ENCODE assay signal across 1 cellular context in the genomic region with DNA sequence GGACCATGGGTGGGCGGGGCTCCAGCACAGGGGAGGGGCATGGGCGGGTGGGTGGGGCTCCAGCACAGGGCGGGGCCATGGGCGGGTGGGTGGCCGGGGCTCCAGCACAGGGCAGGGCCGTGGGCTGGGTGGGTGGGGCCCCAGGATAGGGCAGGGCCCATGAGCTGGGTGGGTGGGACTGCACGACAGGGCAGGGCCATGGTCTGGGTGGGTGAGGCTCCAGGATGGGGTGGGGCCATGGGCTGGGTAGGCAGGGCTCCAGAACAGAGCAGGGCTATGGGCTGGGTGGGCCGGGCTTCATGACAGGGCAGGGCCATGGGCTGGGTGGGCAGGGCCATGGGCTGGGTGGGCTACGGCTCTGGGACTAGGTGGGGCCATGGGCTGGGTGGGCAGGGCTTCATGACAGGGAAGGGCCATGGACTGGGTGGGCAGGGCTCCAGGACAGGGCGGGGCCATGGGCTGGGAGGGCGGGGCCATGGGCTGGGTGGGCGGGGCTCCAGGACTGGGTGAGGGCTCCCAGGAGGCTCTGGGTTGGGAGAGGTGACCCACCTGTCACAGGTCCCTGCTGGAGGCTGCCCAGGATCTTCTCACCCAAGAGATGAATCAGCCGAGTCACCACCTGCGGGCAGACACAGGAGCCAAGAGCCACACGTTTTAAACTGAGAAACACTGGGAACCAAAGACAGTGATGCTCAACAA.
TF ChIP-seq lines count a peak whose summit lies in the region.

No MANE protein-coding gene starts in this region.

TF ChIP-seq in GM12878, 131 proteins besides CTCF, POLR2A, EP300 and RAD21 (continued from another document):
- TF ChIP-seq ESRRA (IDR thresholded peaks at IDR 0.05; ENCODE audit: low read length) (no peak), SIX5 (IDR thresholded peaks at IDR 0.05; ENCODE audit: low read depth, low read length, severe bottlenecking) (no peak), RUNX3 (IDR thresholded peaks at IDR 0.05; ENCODE audit: low read length) (no peak), ZNF24 (IDR thresholded peaks at IDR 0.05) (no peak)
- TF ChIP-seq, protein P1, sequence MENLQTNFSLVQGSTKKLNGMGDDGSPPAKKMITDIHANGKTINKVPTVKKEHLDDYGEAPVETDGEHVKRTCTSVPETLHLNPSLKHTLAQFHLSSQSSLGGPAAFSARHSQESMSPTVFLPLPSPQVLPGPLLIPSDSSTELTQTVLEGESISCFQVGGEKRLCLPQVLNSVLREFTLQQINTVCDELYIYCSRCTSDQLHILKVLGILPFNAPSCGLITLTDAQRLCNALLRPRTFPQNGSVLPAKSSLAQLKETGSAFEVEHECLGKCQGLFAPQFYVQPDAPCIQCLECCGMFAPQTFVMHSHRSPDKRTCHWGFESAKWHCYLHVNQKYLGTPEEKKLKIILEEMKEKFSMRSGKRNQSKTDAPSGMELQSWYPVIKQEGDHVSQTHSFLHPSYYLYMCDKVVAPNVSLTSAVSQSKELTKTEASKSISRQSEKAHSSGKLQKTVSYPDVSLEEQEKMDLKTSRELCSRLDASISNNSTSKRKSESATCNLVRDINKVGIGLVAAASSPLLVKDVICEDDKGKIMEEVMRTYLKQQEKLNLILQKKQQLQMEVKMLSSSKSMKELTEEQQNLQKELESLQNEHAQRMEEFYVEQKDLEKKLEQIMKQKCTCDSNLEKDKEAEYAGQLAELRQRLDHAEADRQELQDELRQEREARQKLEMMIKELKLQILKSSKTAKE (IDR thresholded peaks at IDR 0.05; ENCODE audit: low read depth, poor library complexity, severe bottlenecking): no peak
